ENCODE assay signal across 9 cellular contexts in the genomic region with DNA sequence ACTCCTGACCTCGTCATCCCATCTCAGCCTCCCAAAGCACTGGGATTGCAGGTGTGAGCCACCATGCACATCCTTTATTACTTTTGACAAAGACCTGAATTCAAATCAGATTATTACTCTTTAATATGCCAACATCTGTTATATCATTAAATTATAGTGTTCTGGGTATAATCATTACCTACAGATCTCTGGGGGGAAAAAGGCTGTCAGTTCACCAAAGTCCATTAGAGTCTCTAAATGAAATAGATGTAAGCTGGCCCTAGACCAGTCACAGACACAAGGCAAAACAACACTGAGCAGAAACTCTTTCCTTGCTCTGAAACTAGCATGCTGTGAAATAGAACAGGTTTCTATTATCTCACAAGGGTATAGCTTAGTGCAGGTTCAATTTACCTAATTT.
"Had no signal": no experiment of that assay in that cellular context is flagged by ENCODE, and none has a peak within 500 bp of the region (broad histone marks: within the 10 kb centered on the region; RNA-seq: fewer than 3 reads in every experiment).

No MANE protein-coding gene starts in this region.

- DNase-seq: GM23248, GOT3, H7, HFFc6, KBM-7 had no signal

- H3K9ac ChIP-seq: GM23248 had no signal

- H3K36me3 ChIP-seq: HAP-1 had no signal

- H2AFZ ChIP-seq: GM23248 had no signal

- H3K27ac ChIP-seq: GM23248, HL-60 had no signal

- H3K9me3 ChIP-seq: HAP-1 had no signal

- ATAC-seq: HCT116, HepG2 had no signal

- H3K4me1 ChIP-seq: HAP-1 had no signal

- H3K4me3 ChIP-seq: GM23248, HAP-1 had no signal
